In the genomic region with DNA sequence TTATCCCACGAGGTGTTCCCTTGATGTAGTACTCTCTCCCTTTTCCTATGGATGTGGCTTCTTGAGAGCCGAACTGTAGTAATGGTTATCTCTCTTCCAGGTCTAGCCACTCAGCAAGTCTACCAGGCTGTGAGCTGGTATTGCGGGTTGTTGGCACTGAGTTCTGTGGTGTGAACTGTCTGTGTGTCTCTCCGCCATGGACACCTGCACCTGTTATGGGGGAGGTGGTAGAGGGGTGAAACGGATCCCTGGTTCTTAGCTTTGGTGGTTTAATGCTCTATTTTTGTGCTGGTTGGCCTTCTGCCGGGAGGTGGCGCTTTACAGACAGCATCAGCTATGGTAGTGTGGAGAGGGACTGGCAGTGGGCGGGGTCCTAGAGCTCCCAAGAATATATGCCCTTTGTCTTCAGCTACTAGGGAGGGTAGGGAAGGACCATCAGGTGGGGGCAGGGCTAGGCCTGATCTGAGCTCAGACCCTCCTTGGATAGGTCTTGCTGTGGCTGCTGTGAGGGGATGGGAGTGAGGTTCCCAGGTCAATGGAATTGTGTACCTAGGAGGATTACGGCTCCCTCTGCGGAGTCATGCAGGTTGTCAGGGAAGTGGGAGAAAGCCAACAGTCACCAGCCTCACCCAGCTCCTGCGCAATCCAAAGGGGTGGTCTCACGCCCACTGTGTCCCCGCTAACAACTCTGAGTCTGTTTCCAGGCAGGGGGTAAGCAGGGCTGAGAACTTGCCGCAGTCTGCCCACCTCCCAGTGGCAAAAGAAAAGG, we compare ENCODE assay signal across 12 cellular contexts.
DNase-seq lines count a peak whose midpoint lies in the region; ATAC-seq, FAIRE-seq and TF ChIP-seq lines count a peak whose summit lies in the region.
"Had no signal": no experiment of that assay in that cellular context is flagged by ENCODE, and none has a peak within 500 bp of the region (broad histone marks: within the 10 kb centered on the region; RNA-seq: fewer than 3 reads in every experiment).

No MANE protein-coding gene starts in this region.

- H2AFZ ChIP-seq in endothelial cell of umbilical vein (ENCODE audit: low read depth, low read length), result no peak overlapping the region

- TF ChIP-seq POLR2A in endothelial cell of umbilical vein (IDR thresholded peaks at IDR 0.05; ENCODE audit: low read depth, low read length), result no peak
- TF ChIP-seq POLR2A in transverse colon (IDR thresholded peaks at IDR 0.05), result no peak

- TF ChIP-seq CTCF in activated CD8-positive, alpha-beta T cell treated with anti-CD3 and anti-CD28 coated beads for 36 hours (IDR thresholded peaks at IDR 0.05), result no peak
- TF ChIP-seq CTCF in endothelial cell of umbilical vein (IDR thresholded peaks at IDR 0.05; ENCODE audit: extremely low read depth in 1 of 2, insufficient read depth in 1 of 2, low read depth in 1 of 2, low read length in 2 of 2) (peak; percentile 45 to 47), transverse colon (IDR thresholded peaks at IDR 0.05) (no peak)

- no peak overlapping the region for H3K4me2 ChIP-seq in endothelial cell of umbilical vein (ENCODE audit: insufficient read depth, low read length)

- POLR2A ChIA-PET in activated CD8-positive, alpha-beta T cell treated with anti-CD3 and anti-CD28 coated beads for 36 hours (lab: Charles Lee), result no interaction called here
- POLR2A ChIA-PET in activated CD8-positive, alpha-beta T cell treated with anti-CD3 and anti-CD28 coated beads, Interleukin-2, amount 10 ng/mL, durations not matched to agents 7 days and 5 days (lab: Charles Lee), result no interaction called here
- POLR2A ChIA-PET in endothelial cell of umbilical vein (lab: Charles Lee), result no interaction called here

- H3K27ac ChIP-seq in endothelial cell of umbilical vein (ENCODE audit: insufficient read depth, low read depth, low read length) (no peak overlapping the region), transverse colon (no peak overlapping the region)

- ATAC-seq in activated CD8-positive, alpha-beta T cell treated with anti-CD3 and anti-CD28 coated beads for 36 hours, result no peak
- ATAC-seq in activated CD8-positive, alpha-beta T cell treated with anti-CD3 and anti-CD28 coated beads, Interleukin-2, amount 10 ng/mL, durations not matched to agents 7 days and 5 days, result no peak
- ATAC-seq: Panc1 had no signal

- dilution Hi-C loops in endothelial cell of umbilical vein (cut with MboI; ENCODE audit: extremely low pct_ligation_motif_present, low sequenced_read_pairs), result no loop called here

- H3K9me1 ChIP-seq in endothelial cell of umbilical vein (replicated peaks; ENCODE audit: control insufficient read depth, extremely low read depth, insufficient read depth, low read length), result no peaks in the 10 kb centered on the region

- H3K4me3 ChIP-seq in NT2/D1 (ENCODE audit: insufficient read length, low read depth) (no peak overlapping the region), endothelial cell of umbilical vein (replicated peaks in 1 of 3; ENCODE audit: insufficient read depth in 1 of 3, low read depth in 1 of 3, low read length in 3 of 3) (no peak overlapping the region), transverse colon (no peak overlapping the region)
- H3K4me3 ChIP-seq: lung had no signal

- in situ Hi-C loops in transverse colon (cut with MboI; ENCODE audit: low pct_ligation_motif_present in 1 of 4, low pct_unique_long_range_greater_than_20kb in 1 of 4, low sequenced_read_pairs in 3 of 4), result no loop called here

- CTCF ChIA-PET in activated CD8-positive, alpha-beta T cell treated with anti-CD3 and anti-CD28 coated beads for 36 hours (lab: Charles Lee), result no interaction called here
- CTCF ChIA-PET in activated CD8-positive, alpha-beta T cell treated with anti-CD3 and anti-CD28 coated beads, Interleukin-2, amount 10 ng/mL, durations not matched to agents 7 days and 5 days (lab: Charles Lee), result interaction anchor here (1.5 kb wide), 1 partner anchor 31 kb away, joined by 3 read pairs; no protein-coding TSS in a partner anchor
- CTCF ChIA-PET in endothelial cell of umbilical vein (lab: Charles Lee), result interaction anchor here (0.7 to 1.7 kb wide), 14 partner anchors 10 to 709 kb away, joined by 3 to 11 read pairs (median 4); no protein-coding TSS in a partner anchor

- H3K36me3 ChIP-seq in NT2/D1 (ENCODE audit: insufficient read depth, insufficient read length, low read length) (no peaks in the 10 kb centered on the region), endothelial cell of umbilical vein (ENCODE audit: control insufficient read depth in 2 of 2, extremely low read depth in 1 of 2, insufficient read depth in 2 of 2, low read length in 2 of 2) (no peaks in the 10 kb centered on the region), transverse colon (no peaks in the 10 kb centered on the region)

- no peak overlapping the region for H3K9ac ChIP-seq in NT2/D1 (ENCODE audit: insufficient read length, low read depth)
- H3K9ac ChIP-seq in endothelial cell of umbilical vein (replicated peaks; ENCODE audit: extremely low read depth, insufficient read depth, low read length), result no peak overlapping the region

- intact Hi-C loops in activated CD8-positive, alpha-beta T cell treated with anti-CD3 and anti-CD28 coated beads for 36 hours (cut with micrococcal nuclease), result no loop called here
- intact Hi-C loops in endothelial cell of umbilical vein (cut with micrococcal nuclease) (loop anchor here (1.0 kb wide), 1 partner anchor 620 kb away; no protein-coding TSS in a partner anchor), transverse colon (cut with DNase I; ENCODE audit: low total_unique reads) (no loop called here)

- no peaks in the 10 kb centered on the region for H4K20me1 ChIP-seq in endothelial cell of umbilical vein (replicated peaks; ENCODE audit: control insufficient read depth, extremely low read depth, insufficient read depth, low read length)

- TF ChIP-seq EP300 in transverse colon (IDR thresholded peaks at IDR 0.05; ENCODE audit: low read depth), result no peak

- no peaks in the 10 kb centered on the region for H3K79me2 ChIP-seq in endothelial cell of umbilical vein (ENCODE audit: control insufficient read depth, insufficient read depth, low read length)

- DNase-seq in activated CD8-positive, alpha-beta T cell treated with anti-CD3 and anti-CD28 coated beads for 36 hours, result peak; percentile 30
- DNase-seq in activated CD8-positive, alpha-beta T cell treated with anti-CD3 and anti-CD28 coated beads, Interleukin-2, amount 10 ng/mL, durations not matched to agents 7 days and 5 days, result no peak
- DNase-seq in NT2/D1 (ENCODE audit: low read depth, low spot score) (peak; percentile 30), endothelial cell of umbilical vein (ENCODE audit: low read depth, low spot score) (peak; percentile 11), transverse colon (no peak), GOT3 (lab: John Stamatoyannopoulos, UW) (no peak), GF-D8 (lab: John Stamatoyannopoulos, UW) (no peak)
- peak; percentile 10 for DNase-seq in stimulated activated CD4-positive, alpha-beta T cell treated with anti-CD3 and anti-CD28 coated beads, Interleukin-1b, Interleukin-23, amount 100 ng/mL, for 48 hours
- DNase-seq: activated T-cell treated with anti-CD3 and anti-CD28 coated beads, Interleukin-2, amount 50 U/mL, for 1 hour; small intestine had no signal

- H3K4me1 ChIP-seq in NT2/D1 (ENCODE audit: insufficient read depth, insufficient read length), result no peaks in the 10 kb centered on the region
- H3K4me1 ChIP-seq in endothelial cell of umbilical vein (ENCODE audit: control insufficient read depth, extremely low read depth, insufficient read depth, low read length), result no peaks in the 10 kb centered on the region
- no peaks in the 10 kb centered on the region for H3K4me1 ChIP-seq in transverse colon

- H3K36me3 Mint-ChIP-seq in activated CD8-positive, alpha-beta T cell treated with anti-CD3 and anti-CD28 coated beads for 36 hours (ENCODE audit: low read depth), result no peaks in the 10 kb centered on the region
- H3K36me3 Mint-ChIP-seq in activated CD8-positive, alpha-beta T cell treated with anti-CD3 and anti-CD28 coated beads, Interleukin-2, amount 10 ng/mL, durations not matched to agents 7 days and 5 days (ENCODE audit: low read depth), result no peaks in the 10 kb centered on the region

- WGBS in transverse colon (ENCODE audit: low coverage in 1 of 2), 2 donors, result 77 to 89% methylated on average over 5 to 14 of the region's 14 CpGs

- peaks cover 27% of the 10 kb centered on the region for H3K27me3 Mint-ChIP-seq in activated CD8-positive, alpha-beta T cell treated with anti-CD3 and anti-CD28 coated beads for 36 hours
- H3K27me3 Mint-ChIP-seq in activated CD8-positive, alpha-beta T cell treated with anti-CD3 and anti-CD28 coated beads, Interleukin-2, amount 10 ng/mL, durations not matched to agents 7 days and 5 days (ENCODE audit: low read depth), result peaks cover 14% of the 10 kb centered on the region

- no peak for FAIRE-seq in endothelial cell of umbilical vein (lab: Jason Lieb, UNC)
- FAIRE-seq: small intestine had no signal

- H3K27me3 ChIP-seq in NT2/D1 (ENCODE audit: insufficient read depth, insufficient read length) (no peaks in the 10 kb centered on the region), endothelial cell of umbilical vein (ENCODE audit: control insufficient read depth in 2 of 2, insufficient read depth in 2 of 2, low read length in 2 of 2) (no peaks in the 10 kb centered on the region), transverse colon (no peaks in the 10 kb centered on the region)

- H3K9me3 Mint-ChIP-seq in activated CD8-positive, alpha-beta T cell treated with anti-CD3 and anti-CD28 coated beads for 36 hours, result no peaks in the 10 kb centered on the region
- H3K9me3 Mint-ChIP-seq in activated CD8-positive, alpha-beta T cell treated with anti-CD3 and anti-CD28 coated beads, Interleukin-2, amount 10 ng/mL, durations not matched to agents 7 days and 5 days (ENCODE audit: insufficient read depth), result no peaks in the 10 kb centered on the region

- H3K9me3 ChIP-seq in NT2/D1 (ENCODE audit: insufficient read depth, low read length), result no peaks in the 10 kb centered on the region
- no peaks in the 10 kb centered on the region for H3K9me3 ChIP-seq in endothelial cell of umbilical vein (replicated peaks; ENCODE audit: control insufficient read depth, insufficient read depth, low read length)
- no peaks in the 10 kb centered on the region for H3K9me3 ChIP-seq in transverse colon

- no TSS peak for BruUV-seq in endothelial cell of umbilical vein (replicated peaks; lab: Mats Ljungman, UMichigan)

- H3K4me3 Mint-ChIP-seq in activated CD8-positive, alpha-beta T cell treated with anti-CD3 and anti-CD28 coated beads for 36 hours, result no peak overlapping the region
- H3K4me3 Mint-ChIP-seq in activated CD8-positive, alpha-beta T cell treated with anti-CD3 and anti-CD28 coated beads, Interleukin-2, amount 10 ng/mL, durations not matched to agents 7 days and 5 days, result no peak overlapping the region

- peaks cover 5% of the 10 kb centered on the region for H3K4me1 Mint-ChIP-seq in activated CD8-positive, alpha-beta T cell treated with anti-CD3 and anti-CD28 coated beads for 36 hours (ENCODE audit: low read depth)
- H3K4me1 Mint-ChIP-seq in activated CD8-positive, alpha-beta T cell treated with anti-CD3 and anti-CD28 coated beads, Interleukin-2, amount 10 ng/mL, durations not matched to agents 7 days and 5 days (ENCODE audit: low read depth), result peaks cover 9% of the 10 kb centered on the region

- no peak overlapping the region for H3K27ac Mint-ChIP-seq in activated CD8-positive, alpha-beta T cell treated with anti-CD3 and anti-CD28 coated beads for 36 hours
- no peak overlapping the region for H3K27ac Mint-ChIP-seq in activated CD8-positive, alpha-beta T cell treated with anti-CD3 and anti-CD28 coated beads, Interleukin-2, amount 10 ng/mL, durations not matched to agents 7 days and 5 days

Comparison
In these comparisons a context has a peak if more than half of its experiments do, and no peak if none do; other contexts are left out.
1. DNase-seq: peak in activated CD8-positive, alpha-beta T cell treated with anti-CD3 and anti-CD28 coated beads for 36 hours (single experiment), NT2/D1 (single experiment), endothelial cell of umbilical vein (single experiment) and stimulated activated CD4-positive, alpha-beta T cell treated with anti-CD3 and anti-CD28 coated beads, Interleukin-1b, Interleukin-23, amount 100 ng/mL, for 48 hours (single experiment); none in activated CD8-positive, alpha-beta T cell treated with anti-CD3 and anti-CD28 coated beads, Interleukin-2, amount 10 ng/mL, durations not matched to agents 7 days and 5 days (single experiment), transverse colon (single experiment), GOT3 (single experiment) and GF-D8 (single experiment).
2. CTCF ChIP-seq: peak in endothelial cell of umbilical vein (2 of 2); none in activated CD8-positive, alpha-beta T cell treated with anti-CD3 and anti-CD28 coated beads for 36 hours (single experiment) and transverse colon (0 of 5).